In the genomic region with DNA sequence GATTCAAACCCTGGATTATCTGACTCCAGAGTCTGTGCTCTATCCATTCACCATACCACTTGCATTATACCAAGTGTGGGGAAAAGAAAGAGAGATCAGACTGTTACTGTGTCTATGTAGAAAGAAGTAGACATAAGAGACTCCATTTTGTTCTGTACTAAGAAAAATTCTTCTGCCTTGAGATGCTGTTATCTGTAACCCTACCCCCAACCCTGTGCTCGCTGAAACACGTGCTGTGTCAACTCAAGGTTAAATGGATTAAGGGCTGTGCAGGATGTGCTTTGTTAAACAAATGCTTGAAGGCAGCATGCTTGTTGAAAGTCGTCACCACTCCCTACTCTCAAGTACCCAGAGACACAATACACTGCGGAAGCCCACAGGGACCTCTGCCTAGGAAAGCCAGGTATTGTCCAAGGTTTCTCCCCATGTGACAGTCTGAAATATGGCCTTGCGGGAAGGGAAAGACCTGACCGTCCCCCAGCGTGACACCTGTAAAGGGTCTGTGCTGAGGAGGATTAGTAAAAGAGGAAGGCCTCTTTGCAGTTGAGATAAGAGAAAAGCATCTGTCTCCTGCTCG, we compare ENCODE assay signal across 1 cellular context.
TF ChIP-seq lines count a peak whose summit lies in the region.

No MANE protein-coding gene starts in this region.

TF ChIP-seq in H1, 55 proteins besides CTCF, POLR2A, EP300 and RAD21:
- TF ChIP-seq, protein P1, sequence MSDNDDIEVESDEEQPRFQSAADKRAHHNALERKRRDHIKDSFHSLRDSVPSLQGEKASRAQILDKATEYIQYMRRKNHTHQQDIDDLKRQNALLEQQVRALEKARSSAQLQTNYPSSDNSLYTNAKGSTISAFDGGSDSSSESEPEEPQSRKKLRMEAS (IDR thresholded peaks at IDR 0.05): peak; percentile 87
- TF ChIP-seq, protein P2, sequence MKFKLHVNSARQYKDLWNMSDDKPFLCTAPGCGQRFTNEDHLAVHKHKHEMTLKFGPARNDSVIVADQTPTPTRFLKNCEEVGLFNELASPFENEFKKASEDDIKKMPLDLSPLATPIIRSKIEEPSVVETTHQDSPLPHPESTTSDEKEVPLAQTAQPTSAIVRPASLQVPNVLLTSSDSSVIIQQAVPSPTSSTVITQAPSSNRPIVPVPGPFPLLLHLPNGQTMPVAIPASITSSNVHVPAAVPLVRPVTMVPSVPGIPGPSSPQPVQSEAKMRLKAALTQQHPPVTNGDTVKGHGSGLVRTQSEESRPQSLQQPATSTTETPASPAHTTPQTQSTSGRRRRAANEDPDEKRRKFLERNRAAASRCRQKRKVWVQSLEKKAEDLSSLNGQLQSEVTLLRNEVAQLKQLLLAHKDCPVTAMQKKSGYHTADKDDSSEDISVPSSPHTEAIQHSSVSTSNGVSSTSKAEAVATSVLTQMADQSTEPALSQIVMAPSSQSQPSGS (IDR thresholded peaks at IDR 0.05; ENCODE audit: low read length): 0 out of 2 replicates have a peak, but pooled peaks have one; percentile 37
- TF ChIP-seq, protein P3, sequence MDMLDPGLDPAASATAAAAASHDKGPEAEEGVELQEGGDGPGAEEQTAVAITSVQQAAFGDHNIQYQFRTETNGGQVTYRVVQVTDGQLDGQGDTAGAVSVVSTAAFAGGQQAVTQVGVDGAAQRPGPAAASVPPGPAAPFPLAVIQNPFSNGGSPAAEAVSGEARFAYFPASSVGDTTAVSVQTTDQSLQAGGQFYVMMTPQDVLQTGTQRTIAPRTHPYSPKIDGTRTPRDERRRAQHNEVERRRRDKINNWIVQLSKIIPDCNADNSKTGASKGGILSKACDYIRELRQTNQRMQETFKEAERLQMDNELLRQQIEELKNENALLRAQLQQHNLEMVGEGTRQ (IDR thresholded peaks at IDR 0.05; ENCODE audit: low read length): 0 out of 2 replicates have a peak, but pooled peaks have one; percentile 22
- TF ChIP-seq JUND (IDR thresholded peaks at IDR 0.05; ENCODE audit: low read length): 0 out of 2 replicates have a peak, but pooled peaks have one; percentile 51
- TF ChIP-seq TAF1 (IDR thresholded peaks at IDR 0.05; ENCODE audit: low read depth, low read length): 0 out of 2 replicates have a peak, but pooled peaks have one; percentile 3
- TF ChIP-seq, protein P4, sequence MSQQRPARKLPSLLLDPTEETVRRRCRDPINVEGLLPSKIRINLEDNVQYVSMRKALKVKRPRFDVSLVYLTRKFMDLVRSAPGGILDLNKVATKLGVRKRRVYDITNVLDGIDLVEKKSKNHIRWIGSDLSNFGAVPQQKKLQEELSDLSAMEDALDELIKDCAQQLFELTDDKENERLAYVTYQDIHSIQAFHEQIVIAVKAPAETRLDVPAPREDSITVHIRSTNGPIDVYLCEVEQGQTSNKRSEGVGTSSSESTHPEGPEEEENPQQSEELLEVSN (IDR thresholded peaks at IDR 0.05): peak; percentile 36; the same call in 1 of the 2 replicates
- TF ChIP-seq SP1 (IDR thresholded peaks at IDR 0.05; ENCODE audit: low read depth, low read length): peak; percentile 35; the same call in 1 of the 2 replicates
TF ChIP-seq in H1: peak in this region for 7; not testable (repeated sequence) for 48.
